24 cellular contexts compared by ENCODE assay signal in the genomic region with DNA sequence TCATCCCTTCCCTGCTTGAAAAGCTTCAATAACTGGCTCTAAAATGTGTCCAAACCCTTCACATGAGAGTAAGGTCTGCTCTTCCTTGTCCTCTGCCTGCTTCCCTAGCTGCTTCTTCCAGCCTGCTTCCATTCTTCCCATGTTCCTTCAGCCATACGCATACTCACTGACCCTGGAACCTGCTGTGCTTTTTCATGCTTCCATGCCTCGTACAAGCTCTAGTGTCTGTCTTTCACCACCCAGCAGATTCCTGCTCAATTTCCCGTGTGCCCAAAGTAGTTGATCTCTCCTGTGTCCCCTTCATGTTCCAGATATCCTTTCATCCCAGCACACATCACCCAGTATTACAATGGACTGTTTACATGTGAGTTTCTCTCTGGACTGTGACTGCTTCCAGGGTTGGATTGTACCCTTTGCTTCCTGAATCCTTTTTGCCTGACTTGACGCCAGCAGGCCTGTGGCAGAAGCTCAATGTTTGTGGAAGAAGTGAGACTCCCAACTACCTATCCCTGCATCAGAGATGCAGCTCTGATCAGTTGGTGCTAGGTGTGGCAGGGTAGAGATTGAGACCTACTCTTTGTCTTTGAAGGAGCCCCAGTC. TPM values are rescaled to one million over a fixed set of nuclear protein-coding genes. Genes with fewer than 3 reads are reported as not detected.
DNase-seq lines count a peak whose midpoint lies in the region; ATAC-seq and TF ChIP-seq lines count a peak whose summit lies in the region.
"Had no signal": no experiment of that assay in that cellular context is flagged by ENCODE, and none has a peak within 500 bp of the region (broad histone marks: within the 10 kb centered on the region; RNA-seq: fewer than 3 reads in every experiment).

No MANE protein-coding gene starts in this region.

- no peak for DNase-seq in T-helper 1 cell
- DNase-seq in T-helper 17 cell = no peak
- no peak for DNase-seq in foreskin keratinocyte
- no peak for DNase-seq in osteocyte (ENCODE audit: extremely low spot score, unreplicated experiment)
- no peak for DNase-seq in MG63
- no peak for DNase-seq in tibial nerve (ENCODE audit: low spot score in 2 of 2)
- no peak for DNase-seq in KG1 (lab: John Stamatoyannopoulos, UW)
- DNase-seq: activated CD4-positive, alpha-beta T cell treated with anti-CD3 and anti-CD28 coated beads for 48 hours; activated gamma-delta T cell treated with Interleukin-2 at 50 U/mL for 16 hours; COR-L47; heart left ventricle; midbrain; NCI-H1092 treated with DMSO at 0.1 percent for 48 hours; NCI-H1930; NCI-H226; OCI-M1; SHP77 treated with DMSO at 0.1 percent for 48 hours; stimulated activated naive CD4-positive, alpha-beta T cell; SW 1271; testis had no signal

- ATAC-seq in T-helper 17 cell = no peak
- no peak for ATAC-seq in foreskin keratinocyte
- ATAC-seq: heart left ventricle had no signal

- TF ChIP-seq EP300 in tibial nerve (IDR thresholded peaks at IDR 0.05) = no peak

- peaks cover 29% of the 10 kb centered on the region for H3K36me3 Mint-ChIP-seq in T-helper 1 cell treated with Interleukin-12 subunit alpha and Interleukin-12 subunit beta and Interleukin-4 antibody, amounts not matched to agents 30 μg/mL and 1 μg/mL, for 36 hours (ENCODE audit: low read depth)
- H3K36me3 Mint-ChIP-seq in T-helper 17 cell (ENCODE audit: low read depth) (no peaks in the 10 kb centered on the region), osteocyte (ENCODE audit: unreplicated experiment) (no peaks in the 10 kb centered on the region)

- H3K27me3 ChIP-seq in foreskin keratinocyte (no peaks in the 10 kb centered on the region), MG63 (no peaks in the 10 kb centered on the region), tibial nerve (no peaks in the 10 kb centered on the region)
- H3K27me3 ChIP-seq: cardiac muscle cell, heart left ventricle, testis had no signal

- H3K9me3 ChIP-seq in T-helper 17 cell (ENCODE audit: control insufficient read depth, low read length, poor library complexity, severe bottlenecking) = no peaks in the 10 kb centered on the region
- H3K9me3 ChIP-seq in MG63 = no peaks in the 10 kb centered on the region
- H3K9me3 ChIP-seq in tibial nerve = no peaks in the 10 kb centered on the region
- H3K9me3 ChIP-seq: heart left ventricle, testis had no signal

- peak overlapping the region; percentile 3 for H3K27ac Mint-ChIP-seq in T-helper 1 cell treated with Interleukin-12 subunit alpha and Interleukin-12 subunit beta and Interleukin-4 antibody, amounts not matched to agents 30 μg/mL and 1 μg/mL, for 36 hours
- no peak overlapping the region for H3K27ac Mint-ChIP-seq in T-helper 17 cell
- peak overlapping the region; percentile 20 for H3K27ac Mint-ChIP-seq in osteocyte (ENCODE audit: unreplicated experiment)

- no peak overlapping the region for H3K4me3 ChIP-seq in MG63
- H3K4me3 ChIP-seq in tibial nerve = no peak overlapping the region
- H3K4me3 ChIP-seq: cardiac muscle cell, heart left ventricle, testis had no signal

- H3K4me1 ChIP-seq in foreskin keratinocyte (peaks cover 27% of the 10 kb centered on the region), tibial nerve (peaks cover 0 to 39% (median 16%) of the 10 kb centered on the region in 4 donors)

- no peak for TF ChIP-seq POLR2A in tibial nerve (IDR thresholded peaks at IDR 0.05)

- H3K36me3 ChIP-seq in MG63 (peaks cover 10% of the 10 kb centered on the region), tibial nerve (no peaks in the 10 kb centered on the region)
- H3K36me3 ChIP-seq: cardiac muscle cell, heart left ventricle had no signal

- H3K27ac ChIP-seq in foreskin keratinocyte (peak overlapping the region; percentile 50), tibial nerve (no peak overlapping the region)
- H3K27ac ChIP-seq: 22Rv1, cardiac muscle cell, heart left ventricle, testis had no signal

- WGBS in tibial nerve, 2 donors = 57 to 67% methylated on average over 4 of the region's 4 CpGs

- H3K4me3 Mint-ChIP-seq in T-helper 1 cell treated with Interleukin-12 subunit alpha and Interleukin-12 subunit beta and Interleukin-4 antibody, amounts not matched to agents 30 μg/mL and 1 μg/mL, for 36 hours = no peak overlapping the region
- H3K4me3 Mint-ChIP-seq in T-helper 17 cell (peak overlapping the region; percentile 8), osteocyte (ENCODE audit: unreplicated experiment) (no peak overlapping the region)
- H3K4me3 Mint-ChIP-seq: neural crest cell had no signal

- no peaks in the 10 kb centered on the region for H3K9me3 Mint-ChIP-seq in T-helper 1 cell treated with Interleukin-12 subunit alpha and Interleukin-12 subunit beta and Interleukin-4 antibody, amounts not matched to agents 30 μg/mL and 1 μg/mL, for 36 hours
- no peaks in the 10 kb centered on the region for H3K9me3 Mint-ChIP-seq in osteocyte (ENCODE audit: unreplicated experiment)
- H3K9me3 Mint-ChIP-seq: neural crest cell had no signal

- H3K27me3 Mint-ChIP-seq in T-helper 1 cell treated with Interleukin-12 subunit alpha and Interleukin-12 subunit beta and Interleukin-4 antibody, amounts not matched to agents 30 μg/mL and 1 μg/mL, for 36 hours (ENCODE audit: low read depth) = no peaks in the 10 kb centered on the region
- H3K27me3 Mint-ChIP-seq in T-helper 17 cell = no peaks in the 10 kb centered on the region
- H3K27me3 Mint-ChIP-seq in osteocyte (ENCODE audit: unreplicated experiment) = no peaks in the 10 kb centered on the region

- TF ChIP-seq CTCF in foreskin keratinocyte (conservative IDR thresholded peaks at IDR 0.05) (no peak), osteocyte (IDR thresholded peaks at IDR 0.05) (no peak), tibial nerve (IDR thresholded peaks at IDR 0.05) (no peak)

- peaks cover 53% of the 10 kb centered on the region for H3K4me1 Mint-ChIP-seq in T-helper 1 cell treated with Interleukin-12 subunit alpha and Interleukin-12 subunit beta and Interleukin-4 antibody, amounts not matched to agents 30 μg/mL and 1 μg/mL, for 36 hours (ENCODE audit: low read depth)
- peaks cover 25% of the 10 kb centered on the region for H3K4me1 Mint-ChIP-seq in T-helper 17 cell
- peaks cover 13% of the 10 kb centered on the region for H3K4me1 Mint-ChIP-seq in osteocyte (ENCODE audit: unreplicated experiment)

RNA-seq across cellular contexts. Expression of gene RNF19B, which starts 35.9 kb away (rescaled TPM):
- 10 to 100 TPM; 67.1 to 87.7 TPM for total RNA-seq in T-helper 17 cell
- total RNA-seq in foreskin keratinocyte = 27.0 and 30.9 TPM in 2 replicates
- polyA plus RNA-seq in foreskin keratinocyte = 18.2 and 20.7 TPM in 2 replicates
- 12.6 and 15.3 TPM in 2 replicates for total RNA-seq in osteocyte
- total RNA-seq in MG63 (2014; rRNA removed; shearing (Covaris generic); ENCODE audit: low replicate concordance) = 5.0 and 6.9 TPM in 2 replicates
- total RNA-seq in tibial nerve = 10 to 100 TPM; 13.9 to 22.9 (median 17.2) TPM

RNA-seq across cellular contexts. Expression of gene AK2, which starts 36.2 kb away (rescaled TPM):
- total RNA-seq in T-helper 17 cell (10 to 100 TPM; 51.1 to 61.7 TPM), foreskin keratinocyte (177 and 204 TPM in 2 replicates), osteocyte (93.0 and 94.6 TPM in 2 replicates), tibial nerve (100 to 1,000 TPM; 127 to 559 (median 207) TPM)
- 159 and 195 TPM in 2 replicates for polyA plus RNA-seq in foreskin keratinocyte
- total RNA-seq in MG63 (2014; rRNA removed; shearing (Covaris generic); ENCODE audit: low replicate concordance) = 302 and 372 TPM in 2 replicates
